24 cellular contexts compared by ENCODE assay signal in the genomic region with DNA sequence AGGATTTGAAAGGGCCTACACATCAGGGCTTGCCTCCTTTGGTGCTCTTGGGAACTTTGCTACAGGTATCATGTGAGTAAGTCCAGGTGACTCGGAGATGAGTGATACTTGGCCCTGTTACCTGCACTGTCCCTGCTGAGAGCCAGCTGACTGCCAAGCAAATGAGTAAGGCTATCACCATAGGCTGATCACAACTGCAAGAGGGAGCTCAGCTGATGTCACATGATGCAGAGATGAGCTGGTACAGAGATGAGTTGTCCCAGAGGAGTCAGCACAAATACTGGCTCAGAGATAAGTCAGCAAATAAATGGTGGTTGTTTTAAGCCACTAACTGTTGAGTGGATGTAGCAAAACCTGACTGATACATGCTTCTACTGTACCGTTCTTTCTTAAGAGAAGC. TPM values are rescaled to one million over a fixed set of nuclear protein-coding genes. Genes with fewer than 3 reads are reported as not detected.
DNase-seq lines count a peak whose midpoint lies in the region; ATAC-seq and TF ChIP-seq lines count a peak whose summit lies in the region.
"Had no signal": no experiment of that assay in that cellular context is flagged by ENCODE, and none has a peak within 500 bp of the region (broad histone marks: within the 10 kb centered on the region; RNA-seq: fewer than 3 reads in every experiment).

No MANE protein-coding gene starts in this region.

- no peaks in the 10 kb centered on the region for H4K20me1 ChIP-seq in hepatocyte (ENCODE audit: insufficient read depth, poor library complexity, severe bottlenecking)

- peak; percentile 18; the same call in 1 of the 3 replicates for ATAC-seq in SK-N-SH treated with all-trans-retinoic acid at 6 μM for 48 hours
- no peak for ATAC-seq in HG02885 (IDR thresholded peaks at IDR 0.05; ENCODE audit: poor library complexity, unreplicated experiment)
- no peak for ATAC-seq in HG02642 (IDR thresholded peaks at IDR 0.05; ENCODE audit: poor library complexity, unreplicated experiment)
- ATAC-seq in HG02973 (IDR thresholded peaks at IDR 0.05; ENCODE audit: unreplicated experiment), result no peak
- ATAC-seq: gastroesophageal sphincter; natural killer cell treated with Interleukin-12 subunit alpha and Interleukin-12 subunit beta and Interleukin-15 and Interleukin-18, amount 100 ng/mL, for 72 hours had no signal

- no peaks in the 10 kb centered on the region for H3K27me3 ChIP-seq in hepatocyte

- H3K79me2 ChIP-seq in hepatocyte, result no peaks in the 10 kb centered on the region
- H3K79me2 ChIP-seq: parathyroid adenoma had no signal

- in situ Hi-C loops in Caki2 (cut with HindIII; ENCODE audit: low pct_unique_long_range_greater_than_20kb, low sequenced_read_pairs), result no loop called here

- H3K9me3 ChIP-seq in hepatocyte (ENCODE audit: low read depth), result no peaks in the 10 kb centered on the region

- H2AFZ ChIP-seq in hepatocyte, result no peak overlapping the region
- H2AFZ ChIP-seq: parathyroid adenoma had no signal

- no peaks in the 10 kb centered on the region for H3K9me2 ChIP-seq in hepatocyte (replicated peaks; ENCODE audit: insufficient read depth)

- no peak for TF ChIP-seq CTCF in hepatocyte (IDR thresholded peaks at IDR 0.05; ENCODE audit: poor library complexity)

- H3K36me3 ChIP-seq in hepatocyte (replicated peaks; ENCODE audit: insufficient read depth, low read depth), result no peaks in the 10 kb centered on the region
- H3K36me3 ChIP-seq: gastroesophageal sphincter had no signal

- WGBS in hepatocyte (ENCODE audit: low lambda C conversion rate, missing lambda C conversion rate), result 83% methylated on average over 2 of the region's 2 CpGs

- H3K4me1 ChIP-seq in hepatocyte (ENCODE audit: insufficient read depth), result no peaks in the 10 kb centered on the region
- H3K4me1 ChIP-seq: gastroesophageal sphincter, parathyroid adenoma had no signal

- H3K4me2 ChIP-seq in hepatocyte, result no peak overlapping the region

- no peak overlapping the region for H3K27ac ChIP-seq in hepatocyte
- H3K27ac ChIP-seq: C4-2B, gastroesophageal sphincter, parathyroid adenoma had no signal

- DNase-seq in Caki2 (ENCODE audit: low read depth) (peak; percentile 41), HS-5 (ENCODE audit: low read depth) (peak; percentile 4), hepatocyte (ENCODE audit: low spot score) (peak; percentile 19)
- DNase-seq in activated CD8-positive, alpha-beta memory T cell treated with anti-CD3 and anti-CD28 coated beads, Interleukin-2, amount 50 U/mL, for 4 hours, result no peak
- DNase-seq: activated CD4-positive, alpha-beta T cell treated with anti-CD3 and anti-CD28 coated beads, Interleukin-2, amount 50 U/mL, for 4 hours; activated naive CD4-positive, alpha-beta T cell treated with anti-CD3 and anti-CD28 coated beads for 36 hours; amygdala; central memory CD4-positive, alpha-beta T cell; GDM1; GOT3; NCI-H1417; NCI-H510A; Right ventricle myocardium superior; stimulated activated naive B cell treated with anti-CD40 and anti-IgM and Interleukin-4, amounts not matched to agents 10 μg/mL and 1 μg/mL and 100 μg/mL, for 72 hours had no signal

- no peak overlapping the region for H3K4me3 ChIP-seq in hepatocyte
- H3K4me3 ChIP-seq: gastroesophageal sphincter had no signal

TF ChIP-seq in SK-N-SH treated with all-trans-retinoic acid at 6 μM for 48 hours, 23 proteins besides CTCF, POLR2A, EP300 and RAD21:
- no peak for TF ChIP-seq PPARA (CRISPR knock-in tag; IDR thresholded peaks at IDR 0.05; ENCODE audit: borderline replicate concordance)
- no peak for TF ChIP-seq ESRRG (CRISPR knock-in tag; IDR thresholded peaks at IDR 0.05)
- no peak for TF ChIP-seq ZNF70 (CRISPR knock-in tag; IDR thresholded peaks at IDR 0.05)
- TF ChIP-seq, protein P1, sequence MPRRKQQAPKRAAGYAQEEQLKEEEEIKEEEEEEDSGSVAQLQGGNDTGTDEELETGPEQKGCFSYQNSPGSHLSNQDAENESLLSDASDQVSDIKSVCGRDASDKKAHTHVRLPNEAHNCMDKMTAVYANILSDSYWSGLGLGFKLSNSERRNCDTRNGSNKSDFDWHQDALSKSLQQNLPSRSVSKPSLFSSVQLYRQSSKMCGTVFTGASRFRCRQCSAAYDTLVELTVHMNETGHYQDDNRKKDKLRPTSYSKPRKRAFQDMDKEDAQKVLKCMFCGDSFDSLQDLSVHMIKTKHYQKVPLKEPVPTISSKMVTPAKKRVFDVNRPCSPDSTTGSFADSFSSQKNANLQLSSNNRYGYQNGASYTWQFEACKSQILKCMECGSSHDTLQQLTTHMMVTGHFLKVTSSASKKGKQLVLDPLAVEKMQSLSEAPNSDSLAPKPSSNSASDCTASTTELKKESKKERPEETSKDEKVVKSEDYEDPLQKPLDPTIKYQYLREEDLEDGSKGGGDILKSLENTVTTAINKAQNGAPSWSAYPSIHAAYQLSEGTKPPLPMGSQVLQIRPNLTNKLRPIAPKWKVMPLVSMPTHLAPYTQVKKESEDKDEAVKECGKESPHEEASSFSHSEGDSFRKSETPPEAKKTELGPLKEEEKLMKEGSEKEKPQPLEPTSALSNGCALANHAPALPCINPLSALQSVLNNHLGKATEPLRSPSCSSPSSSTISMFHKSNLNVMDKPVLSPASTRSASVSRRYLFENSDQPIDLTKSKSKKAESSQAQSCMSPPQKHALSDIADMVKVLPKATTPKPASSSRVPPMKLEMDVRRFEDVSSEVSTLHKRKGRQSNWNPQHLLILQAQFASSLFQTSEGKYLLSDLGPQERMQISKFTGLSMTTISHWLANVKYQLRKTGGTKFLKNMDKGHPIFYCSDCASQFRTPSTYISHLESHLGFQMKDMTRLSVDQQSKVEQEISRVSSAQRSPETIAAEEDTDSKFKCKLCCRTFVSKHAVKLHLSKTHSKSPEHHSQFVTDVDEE (CRISPR knock-in tag; IDR thresholded peaks at IDR 0.05), result no peak
- no peak for TF ChIP-seq ZFP30 (CRISPR knock-in tag; IDR thresholded peaks at IDR 0.05)
- no peak for TF ChIP-seq ZC3H10 (CRISPR knock-in tag; IDR thresholded peaks at IDR 0.05)
- TF ChIP-seq, protein P2, sequence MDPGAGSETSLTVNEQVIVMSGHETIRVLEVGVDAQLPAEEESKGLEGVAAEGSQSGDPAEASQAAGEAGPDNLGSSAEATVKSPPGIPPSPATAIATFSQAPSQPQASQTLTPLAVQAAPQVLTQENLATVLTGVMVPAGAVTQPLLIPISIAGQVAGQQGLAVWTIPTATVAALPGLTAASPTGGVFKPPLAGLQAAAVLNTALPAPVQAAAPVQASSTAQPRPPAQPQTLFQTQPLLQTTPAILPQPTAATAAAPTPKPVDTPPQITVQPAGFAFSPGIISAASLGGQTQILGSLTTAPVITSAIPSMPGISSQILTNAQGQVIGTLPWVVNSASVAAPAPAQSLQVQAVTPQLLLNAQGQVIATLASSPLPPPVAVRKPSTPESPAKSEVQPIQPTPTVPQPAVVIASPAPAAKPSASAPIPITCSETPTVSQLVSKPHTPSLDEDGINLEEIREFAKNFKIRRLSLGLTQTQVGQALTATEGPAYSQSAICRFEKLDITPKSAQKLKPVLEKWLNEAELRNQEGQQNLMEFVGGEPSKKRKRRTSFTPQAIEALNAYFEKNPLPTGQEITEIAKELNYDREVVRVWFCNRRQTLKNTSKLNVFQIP (CRISPR knock-in tag; IDR thresholded peaks at IDR 0.05; ENCODE audit: borderline replicate concordance, low read depth), result no peak
- no peak for TF ChIP-seq TCF4 (CRISPR knock-in tag; IDR thresholded peaks at IDR 0.05; ENCODE audit: borderline replicate concordance)
- no peak for TF ChIP-seq OSR1 (CRISPR knock-in tag; IDR thresholded peaks at IDR 0.05)
- TF ChIP-seq RARB (CRISPR knock-in tag; IDR thresholded peaks at IDR 0.05), result no peak
- no peak for TF ChIP-seq ZNF8 (CRISPR knock-in tag; IDR thresholded peaks at IDR 0.05)
- no peak for TF ChIP-seq GLIS3 (CRISPR knock-in tag; IDR thresholded peaks at IDR 0.05)
- no peak for TF ChIP-seq ZFP3 (CRISPR knock-in tag; IDR thresholded peaks at IDR 0.05)

RNA-seq across cellular contexts. Expression of a gene that starts 41.4 kb away (rescaled TPM):
- total RNA-seq in Caki2 (2014; rRNA removed; shearing (Covaris generic); ENCODE audit: low replicate concordance), result not detected in 2 replicates
- total RNA-seq in hepatocyte, result 0.12 and 0.47 TPM in 2 replicates
- not detected in 2 replicates for polyA plus RNA-seq in hepatocyte
- total RNA-seq: activated naive CD4-positive, alpha-beta T cell treated with anti-CD3 and anti-CD28 coated beads for 36 hours; endothelial cell of umbilical vein; gastroesophageal sphincter; natural killer cell treated with Interleukin-12 subunit alpha and Interleukin-12 subunit beta and Interleukin-15 and Interleukin-18, amount 100 ng/mL, for 72 hours; Right ventricle myocardium superior; T-helper 1 cell treated with Interleukin-12 subunit alpha and Interleukin-12 subunit beta and Interleukin-4 antibody, amounts not matched to agents 30 ng/mL and 1 ng/mL, for 36 hours had no signal
- polyA plus RNA-seq: endothelial cell of umbilical vein had no signal
